ENCODE assay signal across 16 cellular contexts in the genomic region with DNA sequence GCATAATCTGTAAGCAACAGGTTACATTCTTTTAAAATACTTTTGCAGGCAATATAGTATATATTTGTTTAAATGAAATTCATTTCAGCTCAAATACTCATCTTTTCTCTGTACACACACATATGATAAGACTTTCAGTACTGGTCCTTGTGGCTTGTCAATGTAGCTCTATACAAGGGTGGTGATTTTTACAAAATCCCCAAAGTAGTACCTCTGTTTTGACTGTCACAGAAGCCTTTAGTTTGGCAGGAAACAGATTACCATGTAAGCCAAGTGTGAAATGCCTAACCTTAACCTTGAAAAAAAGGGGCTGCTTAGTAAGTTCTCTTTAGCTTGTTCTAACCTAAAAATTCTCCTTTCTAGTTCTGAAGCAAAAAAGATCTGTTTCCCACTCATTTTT.
DNase-seq lines count a peak whose midpoint lies in the region; ATAC-seq and TF ChIP-seq lines count a peak whose summit lies in the region.
"Had no signal": no experiment of that assay in that cellular context is flagged by ENCODE, and none has a peak within 500 bp of the region (broad histone marks: within the 10 kb centered on the region; RNA-seq: fewer than 3 reads in every experiment).

No MANE protein-coding gene starts in this region.

- no peak overlapping the region for H3K27ac ChIP-seq in adrenal gland
- H3K27ac ChIP-seq: HL-60, parathyroid adenoma had no signal

- no peaks in the 10 kb centered on the region for H3K36me3 ChIP-seq in adrenal gland (replicated peaks in 1 of 2)

- no peak for DNase-seq in adrenal gland
- DNase-seq in T1000 (lab: John Stamatoyannopoulos, UW), result no peak
- no peak for DNase-seq in DMS114 treated with DMSO at 0.1 percent for 48 hours (lab: John Stamatoyannopoulos, UW; ENCODE audit: unreplicated experiment)
- DNase-seq in activated CD8-positive, alpha-beta memory T cell treated with anti-CD3 and anti-CD28 coated beads for 24 hours, result no peak
- DNase-seq: activated CD8-positive, alpha-beta T cell treated with anti-CD3 and anti-CD28 coated beads, Interleukin-2, amount 10 ng/mL, durations not matched to agents 7 days and 5 days; activated naive CD4-positive, alpha-beta T cell treated with anti-CD3 and anti-CD28 coated beads, Interleukin-2, amount 50 U/mL, for 16 hours; CD4-positive, CD25-positive, alpha-beta regulatory T cell; NCI-H2171; stimulated activated CD4-positive, alpha-beta T cell treated with anti-CD3 and anti-CD28 coated beads, Interleukin-2, amount 100 ng/mL, for 24 hours had no signal

- H3K4me1 ChIP-seq in adrenal gland (replicated peaks in 1 of 2), result no peaks in the 10 kb centered on the region
- H3K4me1 ChIP-seq: parathyroid adenoma had no signal

- H3K4me3 ChIP-seq in adrenal gland, result no peak overlapping the region

- intact Hi-C loops in adrenal gland (cut with DNase I), result no loop called here

- no peak for TF ChIP-seq POLR2A in adrenal gland (IDR thresholded peaks at IDR 0.05)

- no peaks in the 10 kb centered on the region for H3K27me3 ChIP-seq in adrenal gland

- TF ChIP-seq CTCF in adrenal gland (IDR thresholded peaks at IDR 0.05), result no peak

- ATAC-seq in GM18870 (IDR thresholded peaks at IDR 0.05; ENCODE audit: unreplicated experiment), result peak; percentile 97
- ATAC-seq in GM21526 (IDR thresholded peaks at IDR 0.05; ENCODE audit: low FRiP score, unreplicated experiment), result peak; percentile 93
- ATAC-seq in HG03025 (IDR thresholded peaks at IDR 0.05; ENCODE audit: low FRiP score, unreplicated experiment), result peak; percentile 84
- peak; percentile 93 for ATAC-seq in HG03571 (IDR thresholded peaks at IDR 0.05; ENCODE audit: unreplicated experiment)
- ATAC-seq: activated CD8-positive, alpha-beta T cell treated with anti-CD3 and anti-CD28 coated beads, Interleukin-2, amount 10 ng/mL, durations not matched to agents 7 days and 5 days; Panc1 had no signal

- H3K9me3 ChIP-seq in adrenal gland (replicated peaks in 1 of 3), result no peaks in the 10 kb centered on the region
